In the genomic region with DNA sequence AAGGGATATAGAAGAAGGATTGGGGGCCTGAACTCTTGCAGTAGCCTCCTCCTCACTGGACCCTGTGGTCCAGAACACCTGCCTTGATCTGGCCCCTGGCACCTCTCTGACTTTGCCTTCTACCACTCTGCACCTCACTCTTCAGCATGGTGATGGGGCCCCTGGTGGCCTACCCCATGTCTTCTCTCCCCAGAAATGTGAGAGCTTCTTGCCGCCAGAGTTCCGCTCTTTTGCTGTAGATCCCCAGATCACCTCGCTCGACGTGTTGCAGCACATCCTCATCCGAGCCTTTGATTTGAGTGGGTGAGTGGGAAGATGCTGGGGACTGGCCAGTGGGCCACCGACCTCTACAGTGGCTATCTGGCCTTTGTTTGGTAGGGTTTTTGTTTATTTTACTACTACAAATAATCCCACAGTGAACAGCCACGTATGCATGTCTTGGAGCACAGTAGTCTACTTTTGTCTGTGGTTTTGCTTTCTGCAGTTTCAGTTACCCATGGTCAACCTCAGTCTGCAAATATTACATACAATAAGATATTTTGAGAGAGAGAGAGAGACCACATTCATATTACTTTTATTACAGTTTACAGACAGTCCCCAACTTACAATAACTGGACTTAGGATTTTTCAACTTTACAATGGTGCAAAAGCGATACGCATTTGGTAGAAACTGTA, we compare ENCODE assay signal across 10 cellular contexts. TPM values are rescaled to one million over a fixed set of nuclear protein-coding genes. Genes with fewer than 3 reads are reported as not detected.
DNase-seq lines count a peak whose midpoint lies in the region; ATAC-seq and TF ChIP-seq lines count a peak whose summit lies in the region.
"Had no signal": no experiment of that assay in that cellular context is flagged by ENCODE, and none has a peak within 500 bp of the region (broad histone marks: within the 10 kb centered on the region; RNA-seq: fewer than 3 reads in every experiment).

No MANE protein-coding gene starts in this region.

- WGBS in stomach, 5 donors, result 74 to 86% (median 77%) methylated on average over 10 of the region's 10 CpGs

- POLR2A ChIA-PET in CD8-positive, alpha-beta memory T cell (lab: Charles Lee), result no interaction called here
- POLR2A ChIA-PET in activated CD8-positive, alpha-beta T cell treated with anti-CD3 and anti-CD28 coated beads, Interleukin-2, amount 10 ng/mL, durations not matched to agents 7 days and 5 days (lab: Charles Lee), result interaction anchor here (0.6 to 4.3 kb wide), 3 partner anchors 20 to 68 kb away, joined by 3 to 20 read pairs (median 7); a partner anchor contains a TSS

- no peaks in the 10 kb centered on the region for H3F3A ChIP-seq in GM23338 (replicated peaks; ENCODE audit: low read depth)

- no peaks in the 10 kb centered on the region for H3K9me3 ChIP-seq in CD8-positive, alpha-beta memory T cell (ENCODE audit: low read length)
- H3K9me3 ChIP-seq in stomach, result no peaks in the 10 kb centered on the region
- H3K9me3 ChIP-seq: prostate gland had no signal

- H3K36me3 ChIP-seq in CD8-positive, alpha-beta memory T cell (ENCODE audit: insufficient read depth, low read length), result peaks cover 5% of the 10 kb centered on the region
- H3K36me3 ChIP-seq in GM23338 (ENCODE audit: insufficient read depth) (no peaks in the 10 kb centered on the region), stomach (peaks cover 0 to 33% (median 28%) of the 10 kb centered on the region in 4 donors)
- H3K36me3 ChIP-seq: prostate gland had no signal

- H3K4me3 Mint-ChIP-seq in CD8-positive, alpha-beta memory T cell, result peak overlapping the region; percentile 53 to 94 (median 90)
- H3K4me3 Mint-ChIP-seq in GM23338, result peak overlapping the region; percentile 5; the same call in 1 of the 3 replicates
- H3K4me3 Mint-ChIP-seq in activated CD8-positive, alpha-beta T cell treated with anti-CD3 and anti-CD28 coated beads, Interleukin-2, amount 10 ng/mL, durations not matched to agents 7 days and 5 days, result peak overlapping the region; percentile 87
- peak overlapping the region; percentile 80 for H3K4me3 Mint-ChIP-seq in natural killer cell

- H3K79me2 ChIP-seq in GM23338 (replicated peaks; ENCODE audit: insufficient read depth), result no peaks in the 10 kb centered on the region

- no peak for DNase-seq in CD8-positive, alpha-beta memory T cell
- DNase-seq in GM23338 (ENCODE audit: low spot score) (no peak), natural killer cell (peak; percentile 16), stomach (no peak)
- no peak for DNase-seq in activated CD8-positive, alpha-beta T cell treated with anti-CD3 and anti-CD28 coated beads, Interleukin-2, amount 10 ng/mL, durations not matched to agents 7 days and 5 days
- DNase-seq in activated effector memory CD4-positive, alpha-beta T cell treated with Interleukin-2 at 50 U/mL for 16 hours, result no peak
- DNase-seq: NCI-H2081; stimulated activated CD4-positive, alpha-beta T cell treated with anti-CD3 and anti-CD28 coated beads, Interleukin-4, amount 100 ng/mL, for 4 hours had no signal

- H4K20me1 ChIP-seq in GM23338 (replicated peaks; ENCODE audit: insufficient read depth), result no peaks in the 10 kb centered on the region

- TF ChIP-seq CTCF in GM23338 (conservative IDR thresholded peaks at IDR 0.05; ENCODE audit: low read depth in 2 of 2) (no peak), natural killer cell (IDR thresholded peaks at IDR 0.05) (no peak), stomach (IDR thresholded peaks at IDR 0.05) (no peak)

- H3K36me3 Mint-ChIP-seq in CD8-positive, alpha-beta memory T cell, result peaks cover 0 to 40% (median 3%) of the 10 kb centered on the region in 3 donors
- peaks cover 8% of the 10 kb centered on the region; the same call in 1 of the 3 replicates for H3K36me3 Mint-ChIP-seq in GM23338 (ENCODE audit: low read depth)
- peaks cover 25% of the 10 kb centered on the region for H3K36me3 Mint-ChIP-seq in activated CD8-positive, alpha-beta T cell treated with anti-CD3 and anti-CD28 coated beads, Interleukin-2, amount 10 ng/mL, durations not matched to agents 7 days and 5 days (ENCODE audit: low read depth)
- H3K36me3 Mint-ChIP-seq in natural killer cell, result no peaks in the 10 kb centered on the region

- H3K9me3 Mint-ChIP-seq in CD8-positive, alpha-beta memory T cell, result no peaks in the 10 kb centered on the region
- no peaks in the 10 kb centered on the region for H3K9me3 Mint-ChIP-seq in GM23338
- H3K9me3 Mint-ChIP-seq in activated CD8-positive, alpha-beta T cell treated with anti-CD3 and anti-CD28 coated beads, Interleukin-2, amount 10 ng/mL, durations not matched to agents 7 days and 5 days (ENCODE audit: insufficient read depth), result no peaks in the 10 kb centered on the region
- H3K9me3 Mint-ChIP-seq in natural killer cell, result no peaks in the 10 kb centered on the region

- intact Hi-C loops in natural killer cell (cut with micrococcal nuclease) (no loop called here), stomach (cut with DNase I; ENCODE audit: low total_unique reads) (no loop called here)

- CTCF ChIA-PET in CD8-positive, alpha-beta memory T cell (lab: Charles Lee), result interaction anchor here (1.5 to 2.4 kb wide), 2 partner anchors 16 to 75 kb away, joined by 3 to 10 read pairs; no protein-coding TSS in a partner anchor
- CTCF ChIA-PET in activated CD8-positive, alpha-beta T cell treated with anti-CD3 and anti-CD28 coated beads, Interleukin-2, amount 10 ng/mL, durations not matched to agents 7 days and 5 days (lab: Charles Lee), result interaction anchor here (1.3 to 3.1 kb wide), 3 partner anchors 10 to 67 kb away, joined by 3 to 21 read pairs (median 8); a partner anchor contains a TSS

- no peak overlapping the region for H2AFZ ChIP-seq in GM23338

- TF ChIP-seq POLR2A in stomach (IDR thresholded peaks at IDR 0.05), result no peak

- no peak overlapping the region for H3K27ac ChIP-seq in CD8-positive, alpha-beta memory T cell (ENCODE audit: low read depth, low read length)
- H3K27ac ChIP-seq in GM23338 (ENCODE audit: low read depth) (no peak overlapping the region), stomach (peak overlapping the region in 2 of 5 donors; percentile 90 to 92)
- H3K27ac ChIP-seq: prostate gland had no signal

- ATAC-seq in GM23338 (no peak), natural killer cell (no peak), HG03432 (IDR thresholded peaks at IDR 0.05; ENCODE audit: unreplicated experiment) (no peak)
- ATAC-seq in activated CD8-positive, alpha-beta T cell treated with anti-CD3 and anti-CD28 coated beads, Interleukin-2, amount 10 ng/mL, durations not matched to agents 7 days and 5 days, result no peak

- H3K4me3 ChIP-seq in CD8-positive, alpha-beta memory T cell (ENCODE audit: low read length), result no peak overlapping the region
- H3K4me3 ChIP-seq in GM23338 (no peak overlapping the region), stomach (peak overlapping the region in 1 of 4 donors; percentile 64)
- H3K4me3 ChIP-seq: prostate gland had no signal

- no peaks in the 10 kb centered on the region for H3K27me3 Mint-ChIP-seq in CD8-positive, alpha-beta memory T cell
- H3K27me3 Mint-ChIP-seq in GM23338 (ENCODE audit: insufficient read depth, low read depth, poor library complexity) (no peaks in the 10 kb centered on the region), natural killer cell (ENCODE audit: low read depth in 2 of 2) (no peaks in the 10 kb centered on the region)
- no peaks in the 10 kb centered on the region for H3K27me3 Mint-ChIP-seq in activated CD8-positive, alpha-beta T cell treated with anti-CD3 and anti-CD28 coated beads, Interleukin-2, amount 10 ng/mL, durations not matched to agents 7 days and 5 days (ENCODE audit: low read depth)

- no peaks in the 10 kb centered on the region for H3K9me2 ChIP-seq in GM23338 (ENCODE audit: insufficient read depth)

- no peaks in the 10 kb centered on the region for H3K27me3 ChIP-seq in CD8-positive, alpha-beta memory T cell (ENCODE audit: insufficient read depth, low read length, poor library complexity, severe bottlenecking)
- H3K27me3 ChIP-seq in GM23338 (ENCODE audit: insufficient read depth) (no peaks in the 10 kb centered on the region), stomach (no peaks in the 10 kb centered on the region)

- peaks cover 14% of the 10 kb centered on the region for H3K4me1 ChIP-seq in CD8-positive, alpha-beta memory T cell (ENCODE audit: insufficient read depth, low read length)
- H3K4me1 ChIP-seq in GM23338 (ENCODE audit: insufficient read depth), result no peaks in the 10 kb centered on the region; the same call in 1 of the 2 replicates
- peaks cover 0 to 16% (median 10%) of the 10 kb centered on the region in 4 donors for H3K4me1 ChIP-seq in stomach
- H3K4me1 ChIP-seq: prostate gland had no signal

- peak overlapping the region; percentile 62 to 98 (median 92) for H3K27ac Mint-ChIP-seq in CD8-positive, alpha-beta memory T cell
- H3K27ac Mint-ChIP-seq in GM23338 (no peak overlapping the region), natural killer cell (peak overlapping the region; percentile 77 to 94)
- H3K27ac Mint-ChIP-seq in activated CD8-positive, alpha-beta T cell treated with anti-CD3 and anti-CD28 coated beads, Interleukin-2, amount 10 ng/mL, durations not matched to agents 7 days and 5 days, result peak overlapping the region; percentile 99

- peaks cover 16 to 26% (median 18%) of the 10 kb centered on the region in 3 donors for H3K4me1 Mint-ChIP-seq in CD8-positive, alpha-beta memory T cell
- H3K4me1 Mint-ChIP-seq in GM23338, result peaks cover 6% of the 10 kb centered on the region
- peaks cover 24% of the 10 kb centered on the region for H3K4me1 Mint-ChIP-seq in activated CD8-positive, alpha-beta T cell treated with anti-CD3 and anti-CD28 coated beads, Interleukin-2, amount 10 ng/mL, durations not matched to agents 7 days and 5 days (ENCODE audit: low read depth)
- peaks cover 17 to 19% of the 10 kb centered on the region in 2 donors for H3K4me1 Mint-ChIP-seq in natural killer cell

- H3K4me2 ChIP-seq in GM23338, result no peak overlapping the region

- no peak for TF ChIP-seq EP300 in stomach (IDR thresholded peaks at IDR 0.05)

RNA-seq across cellular contexts. Expression of a gene that starts 1.8 kb away (rescaled TPM):
- total RNA-seq in CD8-positive, alpha-beta memory T cell, result 10 to 100 TPM; 14.0 to 15.2 TPM
- polyA plus RNA-seq in CD8-positive, alpha-beta memory T cell, result 21.5 TPM
- total RNA-seq in GM23338 (2014; rRNA removed; shearing (Covaris generic)), result 4.5 TPM in 2 replicates
- polyA plus RNA-seq in GM23338 (2016; fragmentation: Nextera tagmentation; extraction: Ambion mirVana), result 1.9 and 2.1 TPM in 2 replicates
- total RNA-seq in activated CD8-positive, alpha-beta T cell treated with anti-CD3 and anti-CD28 coated beads, Interleukin-2, amount 10 ng/mL, durations not matched to agents 7 days and 5 days, result 10 to 100 TPM; 16.2 to 16.7 TPM
- total RNA-seq in natural killer cell, result 10 to 100 TPM; 34.9 to 41.8 (median 36.1) TPM
- 10 to 100 TPM in 2 of 5 donors, 1 to 10 TPM in 2, not detected in 1; 4.6 to 13.6 (median 9.0) TPM for total RNA-seq in stomach
- polyA plus RNA-seq in stomach, result 1 to 10 TPM; 5.2 to 6.5 (median 5.9) TPM

RNA-seq across cellular contexts. Expression of a gene that starts 19.7 kb away (rescaled TPM):
- 100 to 1,000 TPM; 150 to 153 TPM for total RNA-seq in CD8-positive, alpha-beta memory T cell
- 109 TPM for polyA plus RNA-seq in CD8-positive, alpha-beta memory T cell
- total RNA-seq in GM23338 (2014; rRNA removed; shearing (Covaris generic)), result 126 and 128 TPM in 2 replicates
- polyA plus RNA-seq in GM23338 (2016; fragmentation: Nextera tagmentation; extraction: Ambion mirVana) (169 and 176 TPM in 2 replicates), stomach (100 to 1,000 TPM in 1 of 3 donors, 10 to 100 TPM in 2; 28.9 to 112 (median 74.8) TPM)
- 100 to 1,000 TPM; 338 to 344 TPM for total RNA-seq in activated CD8-positive, alpha-beta T cell treated with anti-CD3 and anti-CD28 coated beads, Interleukin-2, amount 10 ng/mL, durations not matched to agents 7 days and 5 days
- total RNA-seq in natural killer cell (100 to 1,000 TPM in 1 of 3 donors, 10 to 100 TPM in 2; 91.6 to 115 (median 97.6) TPM), stomach (100 to 1,000 TPM in 1 of 5 donors, 10 to 100 TPM in 3, 1 to 10 TPM in 1; 5.8 to 208 (median 46.4) TPM)

RNA-seq across cellular contexts. Expression of a gene that starts 32.5 kb away (rescaled TPM):
- 10 to 100 TPM; 12.8 to 13.5 TPM for total RNA-seq in CD8-positive, alpha-beta memory T cell
- 17.8 TPM for polyA plus RNA-seq in CD8-positive, alpha-beta memory T cell
- total RNA-seq in GM23338 (2014; rRNA removed; shearing (Covaris generic)), result 14.1 and 28.5 TPM in 2 replicates
- polyA plus RNA-seq in GM23338 (2016; fragmentation: Nextera tagmentation; extraction: Ambion mirVana) (19.4 and 22.3 TPM in 2 replicates), stomach (10 to 100 TPM in 1 of 3 donors, 1 to 10 TPM in 2; 4.7 to 11.9 (median 6.7) TPM)
- total RNA-seq in activated CD8-positive, alpha-beta T cell treated with anti-CD3 and anti-CD28 coated beads, Interleukin-2, amount 10 ng/mL, durations not matched to agents 7 days and 5 days, result 10 to 100 TPM; 19.4 to 22.7 TPM
- total RNA-seq in natural killer cell (10 to 100 TPM; 29.6 to 33.1 (median 31.1) TPM), stomach (10 to 100 TPM in 3 of 5 donors, 1 to 10 TPM in 2; 1.8 to 27.4 (median 16.2) TPM)

RNA-seq across cellular contexts. Expression of a gene that starts 33.0 kb away (rescaled TPM):
- 100 to 1,000 TPM; 245 to 255 TPM for total RNA-seq in CD8-positive, alpha-beta memory T cell
- 272 TPM for polyA plus RNA-seq in CD8-positive, alpha-beta memory T cell
- total RNA-seq in GM23338 (2014; rRNA removed; shearing (Covaris generic)), result 103 and 114 TPM in 2 replicates
- 71.8 and 77.5 TPM in 2 replicates for polyA plus RNA-seq in GM23338 (2016; fragmentation: Nextera tagmentation; extraction: Ambion mirVana)
- 100 to 1,000 TPM; 266 to 278 TPM for total RNA-seq in activated CD8-positive, alpha-beta T cell treated with anti-CD3 and anti-CD28 coated beads, Interleukin-2, amount 10 ng/mL, durations not matched to agents 7 days and 5 days
- 100 to 1,000 TPM; 356 to 419 (median 366) TPM for total RNA-seq in natural killer cell
- 100 to 1,000 TPM; 109 to 419 (median 165) TPM for total RNA-seq in stomach
- 100 to 1,000 TPM; 106 to 229 (median 122) TPM for polyA plus RNA-seq in stomach

RNA-seq across cellular contexts. Expression of a gene that starts 56.0 kb away (rescaled TPM):
- 10 to 100 TPM; 47.5 to 48.0 TPM for total RNA-seq in CD8-positive, alpha-beta memory T cell
- 48.3 TPM for polyA plus RNA-seq in CD8-positive, alpha-beta memory T cell
- total RNA-seq in GM23338 (2014; rRNA removed; shearing (Covaris generic)), result 24.2 and 34.9 TPM in 2 replicates
- polyA plus RNA-seq in GM23338 (2016; fragmentation: Nextera tagmentation; extraction: Ambion mirVana), result 19.3 and 24.9 TPM in 2 replicates
- 10 to 100 TPM; 37.6 to 43.7 TPM for total RNA-seq in activated CD8-positive, alpha-beta T cell treated with anti-CD3 and anti-CD28 coated beads, Interleukin-2, amount 10 ng/mL, durations not matched to agents 7 days and 5 days
- total RNA-seq in natural killer cell, result 10 to 100 TPM; 52.5 to 62.9 (median 60.2) TPM
- 100 to 1,000 TPM in 4 of 5 donors, 10 to 100 TPM in 1; 52.0 to 433 (median 194) TPM for total RNA-seq in stomach
- polyA plus RNA-seq in stomach, result 100 to 1,000 TPM; 121 to 197 (median 165) TPM

Comparison
In these comparisons a context has a peak if more than half of its experiments do, and no peak if none do; other contexts are left out.
1. H3K4me3 Mint-ChIP-seq: peak in every context shown above with its lines; median percentile 90 in CD8-positive, alpha-beta memory T cell; 87 in activated CD8-positive, alpha-beta T cell treated with anti-CD3 and anti-CD28 coated beads, Interleukin-2, amount 10 ng/mL, durations not matched to agents 7 days and 5 days; 80 in natural killer cell; 5 in GM23338.